Comparison of ENCODE assay signal across 8 cellular contexts in the genomic region with DNA sequence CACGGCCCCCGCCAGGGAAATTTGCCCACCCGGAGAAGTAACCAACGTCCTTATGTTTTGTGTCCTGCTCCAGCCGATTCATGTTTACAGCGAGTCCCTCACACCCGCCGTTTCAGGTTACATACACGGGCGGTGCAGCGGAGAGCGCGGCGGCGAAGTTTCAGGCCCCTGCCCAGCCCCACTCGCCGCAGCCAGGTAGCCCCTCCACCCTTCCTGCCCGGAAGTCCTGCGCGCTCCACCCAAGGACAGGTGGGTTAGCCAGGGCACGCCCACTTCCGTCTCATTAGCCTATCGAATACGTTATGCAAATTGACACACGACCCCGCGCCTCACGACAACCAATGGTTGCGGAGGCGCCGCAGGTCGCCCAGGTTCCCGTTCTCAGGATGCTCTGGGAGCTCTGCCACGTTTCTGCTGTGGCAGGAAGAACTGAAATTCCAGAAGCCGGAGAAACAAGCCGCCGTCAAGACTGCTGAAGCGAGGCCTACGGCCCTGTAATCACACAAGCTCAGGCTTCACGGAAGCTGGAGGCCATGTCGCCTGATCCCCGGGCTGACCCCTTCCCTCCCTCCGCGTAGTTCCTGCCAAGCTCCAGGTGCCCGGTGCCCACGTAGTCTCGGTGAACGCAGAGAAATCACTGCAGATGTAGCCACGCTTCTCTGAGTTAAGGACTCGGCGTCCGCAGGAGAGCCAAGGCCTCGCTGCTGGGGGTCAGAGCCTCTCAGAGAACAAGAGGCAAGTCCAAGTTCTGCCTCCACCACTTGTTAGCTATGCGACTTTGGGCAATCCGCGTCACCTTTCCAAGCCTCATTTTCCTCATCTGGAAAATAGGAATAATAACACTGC. TPM values are rescaled to one million over a fixed set of nuclear protein-coding genes. Genes with fewer than 3 reads are reported as not detected.
DNase-seq lines count a peak whose midpoint lies in the region; ATAC-seq and TF ChIP-seq lines count a peak whose summit lies in the region.

No MANE protein-coding gene starts in this region.

- H3K27ac ChIP-seq in neural progenitor cell, result peak overlapping the region; percentile 88
- H3K27ac ChIP-seq in testis, result peak overlapping the region; percentile 31 to 49

- H3K4me3 ChIP-seq in fibroblast of villous mesenchyme (ENCODE audit: low read depth, low read length), result peak overlapping the region; percentile 6
- H3K4me3 ChIP-seq in neural progenitor cell, result peak overlapping the region; percentile 45
- H3K4me3 ChIP-seq in testis, result peak overlapping the region; percentile 42 to 48

- no peaks in the 10 kb centered on the region for H3K36me3 ChIP-seq in neural progenitor cell
- H3K36me3 ChIP-seq in testis (ENCODE audit: low read depth, missing control alignments), result no peaks in the 10 kb centered on the region

- no peaks in the 10 kb centered on the region for H4K20me1 ChIP-seq in neural progenitor cell (ENCODE audit: low read depth)

- peaks cover 27% of the 10 kb centered on the region for H3K4me1 Mint-ChIP-seq in activated T-helper 17 cell treated with anti-CD3 and anti-CD28 coated beads, Interleukin-2, amount 50 U/mL, for 72 hours
- H3K4me1 Mint-ChIP-seq in neural progenitor cell, result peaks cover 15% of the 10 kb centered on the region

- H3K27me3 Mint-ChIP-seq in activated T-helper 17 cell treated with anti-CD3 and anti-CD28 coated beads, Interleukin-2, amount 50 U/mL, for 72 hours, result no peaks in the 10 kb centered on the region
- no peaks in the 10 kb centered on the region for H3K27me3 Mint-ChIP-seq in neural progenitor cell (ENCODE audit: insufficient read depth, low read depth)

- TF ChIP-seq POLR2A in GM18526 (IDR thresholded peaks at IDR 0.05; ENCODE audit: extremely low read depth, insufficient read length) (peak; percentile 60), testis (IDR thresholded peaks at IDR 0.05) (no peak)

- DNase-seq in NCI-H345 treated with DMSO at 0.1 percent for 48 hours (lab: John Stamatoyannopoulos, UW; ENCODE audit: unreplicated experiment) (peak; percentile 78), fibroblast of villous mesenchyme (ENCODE audit: low read depth) (peak; percentile 60), neural progenitor cell (ENCODE audit: low spot score) (peak; percentile 100), testis (peak; percentile 98), GDM1 (lab: John Stamatoyannopoulos, UW) (no peak)

- H3K4me1 ChIP-seq in neural progenitor cell, result peaks cover 5% of the 10 kb centered on the region
- peaks cover 4% of the 10 kb centered on the region for H3K4me1 ChIP-seq in testis

- TF ChIP-seq CTCF in fibroblast of villous mesenchyme (IDR thresholded peaks at IDR 0.05; ENCODE audit: insufficient read depth, low read depth, low read length), result no peak
- peak; percentile 25 for TF ChIP-seq CTCF in neural progenitor cell (IDR thresholded peaks at IDR 0.05)
- no peak for TF ChIP-seq CTCF in testis (IDR thresholded peaks at IDR 0.05)

- peak overlapping the region; percentile 86 for H3K4me3 Mint-ChIP-seq in activated T-helper 17 cell treated with anti-CD3 and anti-CD28 coated beads, Interleukin-2, amount 50 U/mL, for 72 hours
- H3K4me3 Mint-ChIP-seq in neural progenitor cell, result peak overlapping the region; percentile 85

- no peaks in the 10 kb centered on the region for H3K36me3 Mint-ChIP-seq in activated T-helper 17 cell treated with anti-CD3 and anti-CD28 coated beads, Interleukin-2, amount 50 U/mL, for 72 hours (ENCODE audit: low read depth)
- no peaks in the 10 kb centered on the region for H3K36me3 Mint-ChIP-seq in neural progenitor cell

- no peaks in the 10 kb centered on the region for H3K9me3 Mint-ChIP-seq in activated T-helper 17 cell treated with anti-CD3 and anti-CD28 coated beads, Interleukin-2, amount 50 U/mL, for 72 hours
- no peaks in the 10 kb centered on the region for H3K9me3 Mint-ChIP-seq in neural progenitor cell

- peak overlapping the region; percentile 88 for H3K27ac Mint-ChIP-seq in activated T-helper 17 cell treated with anti-CD3 and anti-CD28 coated beads, Interleukin-2, amount 50 U/mL, for 72 hours
- peak overlapping the region; percentile 78 for H3K27ac Mint-ChIP-seq in neural progenitor cell

- H3F3A ChIP-seq in neural progenitor cell (ENCODE audit: low read depth), result peaks cover 29% of the 10 kb centered on the region

- H3K4me2 ChIP-seq in neural progenitor cell, result peak overlapping the region; percentile 73

- intact Hi-C loops in testis (cut with DNase I; ENCODE audit: low total_unique reads), result no loop called here

- H3K9me3 ChIP-seq in neural progenitor cell (ENCODE audit: low read depth) (no peaks in the 10 kb centered on the region), testis (no peaks in the 10 kb centered on the region)

- H3K79me2 ChIP-seq in neural progenitor cell (ENCODE audit: low read depth), result no peaks in the 10 kb centered on the region

- ATAC-seq in activated T-helper 17 cell treated with anti-CD3 and anti-CD28 coated beads, Interleukin-2, amount 50 U/mL, for 72 hours (replicated peaks), result peak; percentile 87
- no peak for ATAC-seq in GM21737 (IDR thresholded peaks at IDR 0.05; ENCODE audit: unreplicated experiment)

- no peaks in the 10 kb centered on the region for H3K27me3 ChIP-seq in neural progenitor cell
- H3K27me3 ChIP-seq in testis, result no peaks in the 10 kb centered on the region

- H3K9ac ChIP-seq in neural progenitor cell, result no peak overlapping the region

- peak overlapping the region; percentile 52 for H2AFZ ChIP-seq in neural progenitor cell (replicated peaks)

- WGBS in testis, 2 donors, result 11 to 14% methylated on average over 40 to 56 of the region's 56 CpGs

RNA-seq across cellular contexts. Expression of a gene that starts 22.4 kb away (rescaled TPM):
- 100 to 1,000 TPM; 782 to 800 TPM for total RNA-seq in activated T-helper 17 cell treated with anti-CD3 and anti-CD28 coated beads, Interleukin-2, amount 50 U/mL, for 72 hours
- total RNA-seq in fibroblast of villous mesenchyme (1,420 and 1,714 TPM in 2 replicates), neural progenitor cell (ENCODE audit: low replicate concordance) (77.2 and 189 TPM in 2 replicates), testis (100 to 1,000 TPM; 141 to 146 TPM)
- polyA plus RNA-seq in testis (ENCODE audit: insufficient read depth, low read depth, low replicate concordance), result 129 TPM
